Comparison of ENCODE assay signal across 14 cellular contexts in genomic region chr7:66930341-66930740, GRCh38. TPM values are rescaled to one million over a fixed set of nuclear protein-coding genes. Genes with fewer than 3 reads are reported as not detected.
DNase-seq lines count a peak whose midpoint lies in the region; ATAC-seq, FAIRE-seq and TF ChIP-seq lines count a peak whose summit lies in the region.
"Had no signal": no experiment of that assay in that cellular context is flagged by ENCODE, and none has a peak within 500 bp of the region (broad histone marks: within the 10 kb centered on the region; RNA-seq: fewer than 3 reads in every experiment).

No MANE protein-coding gene starts in this region.

- H3K4me1 Mint-ChIP-seq in naive thymus-derived CD8-positive, alpha-beta T cell, result peaks cover 36 to 84% (median 80%) of the 10 kb centered on the region in 4 donors

- DNase-seq in SIG-M5 treated with dmso at 0.1 percent for 504 hours (lab: John Stamatoyannopoulos, UW; ENCODE audit: unreplicated experiment) (peak; percentile 28), SIG-M5 (lab: John Stamatoyannopoulos, UW) (no peak), NCI-H82 treated with DMSO at 0.1 percent for 48 hours (lab: John Stamatoyannopoulos, UW; ENCODE audit: unreplicated experiment) (peak; percentile 19), choroid plexus epithelial cell (ENCODE audit: low read depth) (peak; percentile 55), urothelium cell line (ENCODE audit: low spot score) (no peak), GM20000 (ENCODE audit: low spot score) (no peak)
- DNase-seq in naive thymus-derived CD8-positive, alpha-beta T cell, result peak in 1 of 10 donors; percentile 6
- DNase-seq: ACHN, NCI-H187 treated with DMSO at 0.1 percent for 48 hours, T-helper 1 cell had no signal

- peak overlapping the region in 8 of 10 donors; percentile 24 to 84 (median 56) for H3K27ac Mint-ChIP-seq in naive thymus-derived CD8-positive, alpha-beta T cell
- H3K27ac Mint-ChIP-seq: memory B cell; stimulated activated naive CD8-positive, alpha-beta T cell treated with anti-CD3 and anti-CD28 coated beads, Interleukin-15, Interleukin-2, amounts not matched to agents 100 ng/mL and 50 ng/mL, for 24 hours had no signal

- peak overlapping the region in 7 of 10 donors; percentile 9 to 69 (median 39) for H3K4me3 Mint-ChIP-seq in naive thymus-derived CD8-positive, alpha-beta T cell
- H3K4me3 Mint-ChIP-seq: memory B cell; stimulated activated naive CD8-positive, alpha-beta T cell treated with anti-CD3 and anti-CD28 coated beads, Interleukin-15, Interleukin-2, amounts not matched to agents 100 ng/mL and 50 ng/mL, for 24 hours had no signal

- no peak for TF ChIP-seq CTCF in choroid plexus epithelial cell (conservative IDR thresholded peaks at IDR 0.05; ENCODE audit: low read depth, low read length)
- TF ChIP-seq CTCF in GM20000 (IDR thresholded peaks at IDR 0.05; ENCODE audit: extremely low read depth, missing control alignments), result no peak

- peaks cover 0 to 56% (median 9%) of the 10 kb centered on the region in 3 donors for H3K36me3 Mint-ChIP-seq in naive thymus-derived CD8-positive, alpha-beta T cell

- H3K27me3 Mint-ChIP-seq in naive thymus-derived CD8-positive, alpha-beta T cell, result no peaks in the 10 kb centered on the region
- H3K27me3 Mint-ChIP-seq: memory B cell; stimulated activated naive CD8-positive, alpha-beta T cell treated with anti-CD3 and anti-CD28 coated beads, Interleukin-15, Interleukin-2, amounts not matched to agents 100 ng/mL and 50 ng/mL, for 24 hours had no signal

- no peak for FAIRE-seq in urothelium cell line (lab: Jason Lieb, UNC)
- FAIRE-seq: endometrium had no signal

- no peak overlapping the region for H3K4me3 ChIP-seq in choroid plexus epithelial cell (ENCODE audit: low read depth, low read length)

- ATAC-seq in naive thymus-derived CD8-positive, alpha-beta T cell, result peak; percentile 44 to 58
- ATAC-seq in HG03520 (IDR thresholded peaks at IDR 0.05; ENCODE audit: unreplicated experiment), result no peak

- POLR2A ChIA-PET in naive thymus-derived CD8-positive, alpha-beta T cell (lab: Charles Lee), result interaction anchor here (0.8 to 1.2 kb wide), 2 partner anchors 9 to 171 kb away, joined by 4 to 14 read pairs; partner anchors contain the start of gene TMEM248

- H3K9me3 Mint-ChIP-seq in naive thymus-derived CD8-positive, alpha-beta T cell, result no peaks in the 10 kb centered on the region
- H3K9me3 Mint-ChIP-seq: memory B cell; stimulated activated naive CD8-positive, alpha-beta T cell treated with anti-CD3 and anti-CD28 coated beads, Interleukin-15, Interleukin-2, amounts not matched to agents 100 ng/mL and 50 ng/mL, for 24 hours had no signal

RNA-seq across cellular contexts. Expression of gene TMEM248, which starts 9.3 kb away (rescaled TPM):
- 10 to 100 TPM; 92.2 to 97.1 TPM for total RNA-seq in naive thymus-derived CD8-positive, alpha-beta T cell
- polyA plus RNA-seq in naive thymus-derived CD8-positive, alpha-beta T cell, result 100 to 1,000 TPM in 2 of 3 donors, 10 to 100 TPM in 1; 93.5 to 113 (median 103) TPM

Comparison
In these comparisons a context has a peak if more than half of its experiments do, and no peak if none do; other contexts are left out.
1. DNase-seq: peak in SIG-M5 treated with dmso at 0.1 percent for 504 hours (single experiment), NCI-H82 treated with DMSO at 0.1 percent for 48 hours (single experiment) and choroid plexus epithelial cell (single experiment); none in SIG-M5 (single experiment), urothelium cell line (single experiment) and GM20000 (single experiment).